ENCODE assay signal across 16 cellular contexts in the genomic region with DNA sequence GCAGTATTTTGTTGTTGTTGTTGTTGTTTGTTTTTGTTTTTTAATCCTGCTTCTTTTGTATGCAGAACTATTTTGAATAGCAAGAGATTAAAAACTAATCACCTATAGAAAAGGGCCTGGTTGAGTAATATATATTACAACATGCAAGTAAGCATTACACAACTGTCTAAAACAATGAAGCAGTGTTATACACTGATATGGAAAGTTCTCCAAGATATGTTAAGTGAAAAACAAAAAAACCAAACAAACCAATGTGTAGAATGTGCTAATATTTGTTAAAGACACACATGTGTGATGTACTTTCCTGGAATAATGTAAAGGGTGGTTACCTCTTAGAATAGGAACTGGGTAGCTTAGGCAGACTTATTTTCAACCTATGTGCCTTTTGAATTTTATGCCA.
"Had no signal": no experiment of that assay in that cellular context is flagged by ENCODE, and none has a peak within 500 bp of the region (broad histone marks: within the 10 kb centered on the region; RNA-seq: fewer than 3 reads in every experiment).

No MANE protein-coding gene starts in this region.

- H3K27me3 ChIP-seq: spleen had no signal

- H3K27ac ChIP-seq: prostate gland, WERI-Rb-1 had no signal

- H3K9me3 ChIP-seq: mucosa of descending colon, prostate gland, spleen had no signal

- H3K36me3 ChIP-seq: prostate gland, spleen, WERI-Rb-1 had no signal

- H3K4me1 ChIP-seq: prostate gland had no signal

- H3K36me3 Mint-ChIP-seq: naive thymus-derived CD8-positive, alpha-beta T cell; T-cell had no signal

- ATAC-seq: activated CD4-positive, alpha-beta T cell treated with anti-CD3 and anti-CD28 coated beads for 36 hours; effector memory CD8-positive, alpha-beta T cell; left colon; mucosa of descending colon had no signal

- H3K27ac Mint-ChIP-seq: activated CD4-positive, alpha-beta T cell treated with anti-CD3 and anti-CD28 coated beads for 36 hours; activated CD8-positive, alpha-beta T cell treated with anti-CD3 and anti-CD28 coated beads for 36 hours; activated T-helper 1 cell treated with anti-CD3 and anti-CD28 coated beads, Interleukin-12 subunit alpha, Interleukin-12 subunit beta, Interleukin-2, Interleukin-4 antibody, amounts not matched to agents 30 ng/mL and 10 ng/mL and 1 ng/mL, durations not matched to agents 14 hours and 24 hours and 36 hours; effector memory CD8-positive, alpha-beta T cell; naive thymus-derived CD8-positive, alpha-beta T cell; T-cell had no signal

- H3K4me3 Mint-ChIP-seq: activated CD4-positive, alpha-beta T cell treated with anti-CD3 and anti-CD28 coated beads for 36 hours; activated CD8-positive, alpha-beta T cell treated with anti-CD3 and anti-CD28 coated beads for 36 hours; activated T-helper 1 cell treated with anti-CD3 and anti-CD28 coated beads, Interleukin-12 subunit alpha, Interleukin-12 subunit beta, Interleukin-2, Interleukin-4 antibody, amounts not matched to agents 30 ng/mL and 10 ng/mL and 1 ng/mL, durations not matched to agents 14 hours and 24 hours and 36 hours; effector memory CD8-positive, alpha-beta T cell; naive thymus-derived CD8-positive, alpha-beta T cell; T-cell had no signal

- DNase-seq: activated CD4-positive, alpha-beta T cell treated with anti-CD3 and anti-CD28 coated beads for 36 hours; activated CD8-positive, alpha-beta memory T cell treated with anti-CD3 and anti-CD28 coated beads, Interleukin-2, amount 50 U/mL, for 4 hours; activated naive CD4-positive, alpha-beta T cell; effector memory CD8-positive, alpha-beta T cell; foreskin fibroblast; left colon; mucosa of descending colon; occipital lobe; spleen; stimulated activated CD4-positive, alpha-beta T cell treated with anti-CD3 and anti-CD28 coated beads, Interleukin-1b, Interleukin-23, amount 100 ng/mL, for 48 hours; WERI-Rb-1 had no signal

- H3K4me1 Mint-ChIP-seq: activated CD4-positive, alpha-beta T cell treated with anti-CD3 and anti-CD28 coated beads for 36 hours had no signal

- H3K4me3 ChIP-seq: mucosa of descending colon, prostate gland, spleen had no signal

- H3K9me3 Mint-ChIP-seq: activated CD8-positive, alpha-beta T cell treated with anti-CD3 and anti-CD28 coated beads for 36 hours; activated T-helper 1 cell treated with anti-CD3 and anti-CD28 coated beads, Interleukin-12 subunit alpha, Interleukin-12 subunit beta, Interleukin-2, Interleukin-4 antibody, amounts not matched to agents 30 ng/mL and 10 ng/mL and 1 ng/mL, durations not matched to agents 14 hours and 24 hours and 36 hours; effector memory CD8-positive, alpha-beta T cell; naive thymus-derived CD8-positive, alpha-beta T cell; T-cell had no signal
